In genomic region chrX:96684339-96685204, GRCh38 we compare ENCODE assay signal across 8 cellular contexts. TPM values are rescaled to one million over a fixed set of nuclear protein-coding genes. Genes with fewer than 3 reads are reported as not detected.
DNase-seq lines count a peak whose midpoint lies in the region; ATAC-seq, FAIRE-seq and TF ChIP-seq lines count a peak whose summit lies in the region.

Gene DIAPH2 (plus strand): TSS chrX:96684842.

- peak within 1 kb of the TSS; percentile 80 to 97 (median 95) for H3K27ac Mint-ChIP-seq in IgD-negative memory B cell
- peak within 1 kb of the TSS; percentile 47 for H3K27ac Mint-ChIP-seq in astrocyte (ENCODE audit: unreplicated experiment)

- peaks cover 4% of the 10 kb centered on the region for H3K79me2 ChIP-seq in astrocyte (ENCODE audit: insufficient read depth, low read length)
- H3K79me2 ChIP-seq in hepatocyte = peaks cover 34% of the 10 kb centered on the region

- peak within 1 kb of the TSS; percentile 92 for H3K9ac ChIP-seq in astrocyte (ENCODE audit: low read length)

- H3K4me1 ChIP-seq in astrocyte (ENCODE audit: insufficient read depth, low read length) (peaks cover 7% of the 10 kb centered on the region), hepatocyte (ENCODE audit: insufficient read depth) (peaks cover 9% of the 10 kb centered on the region)

- DNase-seq in EL (peak; percentile 79), astrocyte (ENCODE audit: low read depth) (peak; percentile 69), hepatocyte (ENCODE audit: low spot score) (peak; percentile 92), retinal pigment epithelial cell (ENCODE audit: low read depth) (no peak), DMS79 treated with DMSO at 0.1 percent for 48 hours (lab: John Stamatoyannopoulos, UW) (no peak)

- H3K4me3 ChIP-seq in astrocyte (ENCODE audit: insufficient read depth, low read depth, low read length) = peak within 1 kb of the TSS; percentile 72
- peak within 1 kb of the TSS; percentile 95 for H3K4me3 ChIP-seq in hepatocyte
- peak within 1 kb of the TSS; percentile 69 for H3K4me3 ChIP-seq in retinal pigment epithelial cell (ENCODE audit: low read length)

- intact Hi-C loops in T-helper 1 cell treated with Interleukin-12 subunit alpha and Interleukin-12 subunit beta and Interleukin-4 antibody, amounts not matched to agents 30 ng/mL and 1 ng/mL, for 36 hours (cut with micrococcal nuclease) = loop anchor here (2.0 to 10.0 kb wide), 3 partner anchors 83 to 878 kb away; no protein-coding TSS in a partner anchor

- H2AFZ ChIP-seq in astrocyte (ENCODE audit: low read depth, low read length) (peak within 1 kb of the TSS; percentile 86), hepatocyte (peak within 1 kb of the TSS; percentile 86)

- WGBS in hepatocyte (ENCODE audit: low lambda C conversion rate, missing lambda C conversion rate) = 10% methylated on average over 56 of the region's 57 CpGs

- TF ChIP-seq CTCF in astrocyte (IDR thresholded peaks at IDR 0.05; ENCODE audit: insufficient read depth, low read depth, low read length) (no peak), hepatocyte (IDR thresholded peaks at IDR 0.05; ENCODE audit: poor library complexity) (no peak), retinal pigment epithelial cell (conservative IDR thresholded peaks at IDR 0.05; ENCODE audit: low read depth, low read length) (no peak)

- H3K9me3 Mint-ChIP-seq in IgD-negative memory B cell (peaks cover 0 to 1% (median 0%) of the 10 kb centered on the region in 3 donors), astrocyte (ENCODE audit: unreplicated experiment) (no peaks in the 10 kb centered on the region)

- H3K4me1 Mint-ChIP-seq in IgD-negative memory B cell = peaks cover 12 to 17% (median 12%) of the 10 kb centered on the region in 3 donors
- peaks cover 2% of the 10 kb centered on the region for H3K4me1 Mint-ChIP-seq in astrocyte (ENCODE audit: low read depth, unreplicated experiment)

- H3K4me3 Mint-ChIP-seq in IgD-negative memory B cell (peak within 1 kb of the TSS; percentile 93 to 100 (median 94)), astrocyte (ENCODE audit: unreplicated experiment) (peak within 1 kb of the TSS; percentile 92)

- no peaks in the 10 kb centered on the region for H3K9me3 ChIP-seq in astrocyte (ENCODE audit: insufficient read depth, low read depth, low read length)
- no peaks in the 10 kb centered on the region for H3K9me3 ChIP-seq in hepatocyte (ENCODE audit: low read depth)

- no peaks in the 10 kb centered on the region for H4K20me1 ChIP-seq in astrocyte (ENCODE audit: insufficient read depth, low read length)
- no peaks in the 10 kb centered on the region for H4K20me1 ChIP-seq in hepatocyte (ENCODE audit: insufficient read depth, poor library complexity, severe bottlenecking)

- peaks cover 1% of the 10 kb centered on the region for H3K36me3 Mint-ChIP-seq in IgD-negative memory B cell
- no peaks in the 10 kb centered on the region for H3K36me3 Mint-ChIP-seq in astrocyte (ENCODE audit: low read depth, unreplicated experiment)

- no peaks in the 10 kb centered on the region for H3K36me3 ChIP-seq in astrocyte (ENCODE audit: insufficient read depth, low read length)
- H3K36me3 ChIP-seq in hepatocyte (replicated peaks; ENCODE audit: insufficient read depth, low read depth) = no peaks in the 10 kb centered on the region

- no peak for FAIRE-seq in astrocyte (lab: Jason Lieb, UNC)

- no peaks in the 10 kb centered on the region for H3K9me2 ChIP-seq in hepatocyte (replicated peaks; ENCODE audit: insufficient read depth)

- H3K27ac ChIP-seq in astrocyte (ENCODE audit: low read depth, low read length) = peak within 1 kb of the TSS; percentile 83
- H3K27ac ChIP-seq in hepatocyte = peak within 1 kb of the TSS; percentile 92

- H3K27me3 ChIP-seq in astrocyte (ENCODE audit: insufficient read depth, low read length) (no peaks in the 10 kb centered on the region), hepatocyte (no peaks in the 10 kb centered on the region)

- H3K4me2 ChIP-seq in astrocyte (ENCODE audit: low read length) (peak within 1 kb of the TSS; percentile 95), hepatocyte (peak within 1 kb of the TSS; percentile 78)

- ATAC-seq in GM21619 (IDR thresholded peaks at IDR 0.05; ENCODE audit: unreplicated experiment) = peak; percentile 74

- H3K27me3 Mint-ChIP-seq in IgD-negative memory B cell (no peaks in the 10 kb centered on the region), astrocyte (ENCODE audit: low read depth, unreplicated experiment) (no peaks in the 10 kb centered on the region)

RNA-seq across cellular contexts. Expression of gene DIAPH2, which starts in this region (rescaled TPM):
- polyA plus RNA-seq in IgD-negative memory B cell (12.6 TPM), hepatocyte (14.8 and 16.8 TPM in 2 replicates)
- total RNA-seq in T-helper 1 cell treated with Interleukin-12 subunit alpha and Interleukin-12 subunit beta and Interleukin-4 antibody, amounts not matched to agents 30 ng/mL and 1 ng/mL, for 36 hours = 9.2 and 10.8 TPM in 2 replicates
- total RNA-seq in astrocyte (9.0 and 9.8 TPM in 2 replicates), hepatocyte (29.2 and 32.4 TPM in 2 replicates)

Comparison
In these comparisons a context has a peak if more than half of its experiments do, and no peak if none do; other contexts are left out.
1. DNase-seq: peak in EL (single experiment), astrocyte (single experiment) and hepatocyte (single experiment); none in retinal pigment epithelial cell (single experiment) and DMS79 treated with DMSO at 0.1 percent for 48 hours (single experiment).
2. Peak in every context shown above with its lines, with median percentiles within 50 percentile points of each other: H3K4me3 ChIP-seq.